18 cellular contexts compared by ENCODE assay signal in the genomic region with DNA sequence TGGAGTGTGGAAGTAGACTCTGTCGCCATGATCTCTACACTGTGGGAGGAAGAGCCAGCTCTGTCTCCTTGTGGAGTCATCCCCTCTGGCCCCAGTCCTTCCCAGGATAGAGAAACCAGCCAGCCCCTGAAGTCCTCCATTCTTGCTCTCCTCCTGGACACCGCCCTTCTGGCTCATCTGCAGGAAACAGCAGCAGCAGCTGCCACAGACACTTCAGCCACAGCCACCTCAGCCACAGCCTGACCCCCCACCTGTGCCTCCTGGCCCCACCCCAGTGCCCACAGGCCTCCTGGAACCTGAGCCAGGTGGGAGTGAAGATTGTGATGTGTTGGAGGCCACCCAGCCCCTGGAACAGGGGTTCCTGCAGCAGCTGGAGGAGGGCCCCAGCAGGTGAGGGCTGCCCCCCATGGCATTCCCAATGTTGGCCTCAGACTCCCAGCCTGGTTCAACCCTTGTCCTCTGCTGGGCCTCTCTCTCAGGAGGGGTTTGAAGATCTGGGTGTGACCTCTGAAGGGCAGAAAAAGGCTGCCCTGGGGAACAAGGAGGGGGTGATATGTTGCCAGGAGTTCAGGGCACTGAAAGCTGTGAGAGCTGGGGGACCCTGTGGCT. TPM values are rescaled to one million over a fixed set of nuclear protein-coding genes. Genes with fewer than 3 reads are reported as not detected.
DNase-seq lines count a peak whose midpoint lies in the region; ATAC-seq and TF ChIP-seq lines count a peak whose summit lies in the region.
"Had no signal": no experiment of that assay in that cellular context is flagged by ENCODE, and none has a peak within 500 bp of the region (broad histone marks: within the 10 kb centered on the region; RNA-seq: fewer than 3 reads in every experiment).

No MANE protein-coding gene starts in this region.

- peaks cover 0 to 16% of the 10 kb centered on the region in 2 donors for H3K36me3 ChIP-seq in thyroid gland
- H3K36me3 ChIP-seq in lower lobe of right lung = peaks cover 29% of the 10 kb centered on the region

- H3K4me3 ChIP-seq in thyroid gland (replicated peaks in 1 of 3) = no peak overlapping the region
- no peak overlapping the region for H3K4me3 ChIP-seq in lower lobe of right lung

- H3K36me3 Mint-ChIP-seq in T-helper 1 cell treated with Interleukin-12 subunit alpha and Interleukin-12 subunit beta and Interleukin-4 antibody, amounts not matched to agents 30 μg/mL and 1 μg/mL, for 36 hours (ENCODE audit: low read depth) = peaks cover 2% of the 10 kb centered on the region

- H3K27me3 ChIP-seq in thyroid gland (no peaks in the 10 kb centered on the region), lower lobe of right lung (ENCODE audit: low read depth) (no peaks in the 10 kb centered on the region)

- peaks cover 6% of the 10 kb centered on the region for H3K4me1 Mint-ChIP-seq in T-helper 1 cell treated with Interleukin-12 subunit alpha and Interleukin-12 subunit beta and Interleukin-4 antibody, amounts not matched to agents 30 μg/mL and 1 μg/mL, for 36 hours (ENCODE audit: low read depth)

- intact Hi-C loops in cardiac septum (cut with DNase I) (no loop called here), left cardiac atrium (cut with DNase I) (no loop called here), thyroid gland (cut with DNase I) (no loop called here), lower lobe of right lung (cut with DNase I) (no loop called here)

- H3K9me3 Mint-ChIP-seq in T-helper 1 cell treated with Interleukin-12 subunit alpha and Interleukin-12 subunit beta and Interleukin-4 antibody, amounts not matched to agents 30 μg/mL and 1 μg/mL, for 36 hours = no peaks in the 10 kb centered on the region

- H3K27ac Mint-ChIP-seq in T-helper 1 cell treated with Interleukin-12 subunit alpha and Interleukin-12 subunit beta and Interleukin-4 antibody, amounts not matched to agents 30 μg/mL and 1 μg/mL, for 36 hours = peak overlapping the region; percentile 56

- TF ChIP-seq CTCF in thyroid gland (IDR thresholded peaks at IDR 0.05) (no peak), lower lobe of right lung (IDR thresholded peaks at IDR 0.05) (no peak)

- H3K27me3 Mint-ChIP-seq in T-helper 1 cell treated with Interleukin-12 subunit alpha and Interleukin-12 subunit beta and Interleukin-4 antibody, amounts not matched to agents 30 μg/mL and 1 μg/mL, for 36 hours (ENCODE audit: low read depth) = peaks cover 5% of the 10 kb centered on the region

- H3K4me1 ChIP-seq in thyroid gland (peaks cover 0 to 12% of the 10 kb centered on the region in 2 donors), lower lobe of right lung (peaks cover 18% of the 10 kb centered on the region)

- WGBS in thyroid gland, 2 donors = 100% methylated on average over 2 of the region's 2 CpGs

- ATAC-seq in left cardiac atrium = no peak
- no peak for ATAC-seq in lower lobe of right lung
- ATAC-seq: PC-3 had no signal

- TF ChIP-seq POLR2A in thyroid gland (IDR thresholded peaks at IDR 0.05) = no peak

- no peak overlapping the region for H3K4me3 Mint-ChIP-seq in T-helper 1 cell treated with Interleukin-12 subunit alpha and Interleukin-12 subunit beta and Interleukin-4 antibody, amounts not matched to agents 30 μg/mL and 1 μg/mL, for 36 hours

- no peak overlapping the region for H3K27ac ChIP-seq in thyroid gland
- H3K27ac ChIP-seq in lower lobe of right lung = no peak overlapping the region
- H3K27ac ChIP-seq: 22Rv1 had no signal

- H3K9me3 ChIP-seq in thyroid gland (no peaks in the 10 kb centered on the region), lower lobe of right lung (no peaks in the 10 kb centered on the region)

- DNase-seq in T-helper 1 cell (no peak), cardiac septum (ENCODE audit: low spot score) (peak; percentile 63), left cardiac atrium (no peak), islet precursor cell (peak; percentile 50), thyroid gland (no peak), epidermal melanocyte (ENCODE audit: insufficient read length, low spot score) (no peak), lower lobe of right lung (no peak)
- DNase-seq: DMS 273 treated with DMSO at 0.1 percent for 48 hours, H7, MM.1S, NCI-H1105 treated with DMSO at 0.1 percent for 48 hours, NCI-H187, NCI-H446, NCI-H748 treated with DMSO at 0.1 percent for 48 hours, PC-3, Right ventricle myocardium superior had no signal

RNA-seq across cellular contexts. Expression of a gene that starts 10.4 kb away (rescaled TPM):
- total RNA-seq in cardiac septum = 30.1 TPM
- 10 to 100 TPM; 14.3 to 21.1 TPM for total RNA-seq in left cardiac atrium
- 10 to 100 TPM; 29.5 to 39.7 (median 34.4) TPM for total RNA-seq in thyroid gland
- total RNA-seq in lower lobe of right lung = 19.3 TPM

RNA-seq across cellular contexts. Expression of a gene that starts 28.4 kb away (rescaled TPM):
- 0.48 TPM for total RNA-seq in cardiac septum
- total RNA-seq in left cardiac atrium = under 1 TPM; 0.29 to 0.31 TPM
- total RNA-seq in thyroid gland = 1 to 10 TPM; 1.1 to 2.1 (median 1.4) TPM
- total RNA-seq in lower lobe of right lung = 0.65 TPM

Comparison
In these comparisons a context has a peak if more than half of its experiments do, and no peak if none do; other contexts are left out.
1. DNase-seq: peak in cardiac septum (single experiment) and islet precursor cell (single experiment); none in T-helper 1 cell (0 of 5), left cardiac atrium (single experiment), thyroid gland (0 of 2), epidermal melanocyte (single experiment) and lower lobe of right lung (single experiment).